In the genomic region with DNA sequence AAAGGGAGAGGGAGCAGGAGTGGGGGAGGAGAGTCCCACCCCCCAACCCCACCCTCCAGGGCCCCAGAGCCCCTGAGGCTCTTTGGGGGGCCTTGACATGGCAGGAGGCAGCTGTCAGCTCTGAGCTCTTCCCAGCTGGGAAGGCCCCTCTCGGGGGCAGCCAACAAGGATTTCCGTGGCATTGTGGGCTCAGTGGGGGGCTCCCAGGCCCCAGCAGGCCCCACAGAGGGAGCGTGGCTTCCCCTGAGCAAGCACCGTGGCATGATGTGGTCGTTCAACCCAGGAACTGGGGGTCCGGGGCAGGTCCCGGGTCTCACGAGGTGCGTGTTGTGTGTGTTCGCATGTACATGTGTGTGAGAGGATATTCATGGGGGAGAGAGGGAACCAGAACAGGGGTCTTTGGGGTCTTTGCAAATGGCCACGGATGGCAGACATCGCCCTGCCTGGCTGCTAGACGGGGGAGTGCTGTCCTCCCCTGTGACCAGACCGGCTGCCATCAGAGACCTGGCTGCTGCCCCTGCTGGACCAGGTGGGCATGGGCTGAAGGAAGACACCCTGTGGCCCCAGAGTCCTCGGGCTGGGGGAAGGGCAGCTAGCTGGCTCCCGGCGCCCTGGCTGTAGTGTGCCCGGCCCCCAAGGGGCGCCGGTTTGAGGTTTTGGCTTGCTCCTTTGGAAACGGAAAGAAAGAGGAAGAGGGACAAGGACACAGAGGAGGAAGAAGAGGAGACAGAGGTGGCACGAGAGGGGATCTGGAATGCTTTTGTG, we compare ENCODE assay signal across 21 cellular contexts. TPM values are rescaled to one million over a fixed set of nuclear protein-coding genes. Genes with fewer than 3 reads are reported as not detected.
DNase-seq lines count a peak whose midpoint lies in the region; ATAC-seq and TF ChIP-seq lines count a peak whose summit lies in the region.
"Had no signal": no experiment of that assay in that cellular context is flagged by ENCODE, and none has a peak within 500 bp of the region (broad histone marks: within the 10 kb centered on the region; RNA-seq: fewer than 3 reads in every experiment).

No MANE protein-coding gene starts in this region.

- intact Hi-C loops in Right ventricle myocardium inferior (cut with DNase I) = no loop called here
- intact Hi-C loops in cardiac septum (cut with DNase I) = no loop called here

- TF ChIP-seq EP300 in tibial nerve (IDR thresholded peaks at IDR 0.05) = no peak

- H3K27me3 Mint-ChIP-seq in nephron (ENCODE audit: low read depth) = no peaks in the 10 kb centered on the region
- H3K27me3 Mint-ChIP-seq: activated CD4-positive, alpha-beta T cell treated with anti-CD3 and anti-CD28 coated beads for 36 hours; activated naive CD8-positive, alpha-beta T cell; naive thymus-derived CD4-positive, alpha-beta T cell; stimulated activated naive CD8-positive, alpha-beta T cell treated with anti-CD3 and anti-CD28 coated beads, Interleukin-15, Interleukin-2, amounts not matched to agents 100 ng/mL and 50 ng/mL, for 24 hours had no signal

- no peak overlapping the region for H3K4me3 ChIP-seq in urinary bladder (ENCODE audit: low read depth, low read length)
- no peak overlapping the region for H3K4me3 ChIP-seq in tibial nerve
- H3K4me3 ChIP-seq: colonic mucosa, hepatocyte, MG63 had no signal

- H3K36me3 ChIP-seq in urinary bladder (ENCODE audit: insufficient read depth) (peaks cover 12% of the 10 kb centered on the region), tibial nerve (peaks cover 4 to 64% (median 30%) of the 10 kb centered on the region in 3 donors)

- DNase-seq in Right ventricle myocardium inferior (ENCODE audit: missing footprints) = peak; percentile 39
- DNase-seq in cardiac septum (ENCODE audit: low spot score) = no peak
- DNase-seq in epidermal melanocyte (ENCODE audit: insufficient read length, low spot score) = peak; percentile 3
- no peak for DNase-seq in activated naive CD4-positive, alpha-beta T cell (lab: John Stamatoyannopoulos, UW)
- no peak for DNase-seq in tibial nerve (ENCODE audit: low spot score in 2 of 2)
- DNase-seq in effector CD8-positive, alpha-beta T cell (lab: John Stamatoyannopoulos, UW) = no peak
- DNase-seq: 8988T; activated CD4-positive, alpha-beta T cell treated with anti-CD3 and anti-CD28 coated beads for 36 hours; Calu3; colonic mucosa; mesenchymal stem cell; naive thymus-derived CD4-positive, alpha-beta T cell; NCI-H69; SHP77; small intestine had no signal

- 88% methylated on average over 22 of the region's 22 CpGs for WGBS in urinary bladder
- WGBS in tibial nerve, 2 donors = 87 to 92% methylated on average over 20 to 22 of the region's 22 CpGs

- H3K27ac ChIP-seq in urinary bladder (ENCODE audit: low read depth) = peak overlapping the region; percentile 25
- no peak overlapping the region for H3K27ac ChIP-seq in tibial nerve
- H3K27ac ChIP-seq: colonic mucosa, hepatocyte had no signal

- peak overlapping the region in 1 of 3 experiments; percentile 76 for H3K4me3 Mint-ChIP-seq in nephron
- H3K4me3 Mint-ChIP-seq: activated CD4-positive, alpha-beta T cell treated with anti-CD3 and anti-CD28 coated beads for 36 hours; activated naive CD8-positive, alpha-beta T cell; naive thymus-derived CD4-positive, alpha-beta T cell; stimulated activated naive CD8-positive, alpha-beta T cell treated with anti-CD3 and anti-CD28 coated beads, Interleukin-15, Interleukin-2, amounts not matched to agents 100 ng/mL and 50 ng/mL, for 24 hours had no signal

- H3K27me3 ChIP-seq in tibial nerve = no peaks in the 10 kb centered on the region
- H3K27me3 ChIP-seq: colonic mucosa, hepatocyte, MG63 had no signal

- peaks cover 49% of the 10 kb centered on the region for H3K4me1 Mint-ChIP-seq in nephron

- no peak for TF ChIP-seq POLR2A in tibial nerve (IDR thresholded peaks at IDR 0.05)

- H3K9me3 Mint-ChIP-seq in nephron = no peaks in the 10 kb centered on the region
- H3K9me3 Mint-ChIP-seq: stimulated activated naive CD8-positive, alpha-beta T cell treated with anti-CD3 and anti-CD28 coated beads, Interleukin-15, Interleukin-2, amounts not matched to agents 100 ng/mL and 50 ng/mL, for 24 hours had no signal

- TF ChIP-seq CTCF in nephron (IDR thresholded peaks at IDR 0.05; ENCODE audit: unreplicated experiment in 3 of 3) (no peak), tibial nerve (IDR thresholded peaks at IDR 0.05) (no peak)

- H3K9me3 ChIP-seq in tibial nerve = peaks cover 0 to 6% (median 0%) of the 10 kb centered on the region in 4 donors
- H3K9me3 ChIP-seq: colonic mucosa had no signal

- H3K4me1 ChIP-seq in urinary bladder (ENCODE audit: insufficient read depth) (no peaks in the 10 kb centered on the region), tibial nerve (peaks cover 0 to 16% (median 5%) of the 10 kb centered on the region in 4 donors)

- H3K36me3 Mint-ChIP-seq in nephron (ENCODE audit: low read depth) = peaks cover 48% of the 10 kb centered on the region

- no peak for ATAC-seq in Right ventricle myocardium inferior
- ATAC-seq: activated CD4-positive, alpha-beta T cell treated with anti-CD3 and anti-CD28 coated beads for 36 hours; naive thymus-derived CD4-positive, alpha-beta T cell had no signal

- peak overlapping the region in 2 of 3 experiments; percentile 71 to 90 for H3K27ac Mint-ChIP-seq in nephron
- H3K27ac Mint-ChIP-seq: activated CD4-positive, alpha-beta T cell treated with anti-CD3 and anti-CD28 coated beads for 36 hours; activated naive CD8-positive, alpha-beta T cell; stimulated activated naive CD8-positive, alpha-beta T cell treated with anti-CD3 and anti-CD28 coated beads, Interleukin-15, Interleukin-2, amounts not matched to agents 100 ng/mL and 50 ng/mL, for 24 hours had no signal

RNA-seq across cellular contexts. Expression of a gene that starts 3.7 kb away (rescaled TPM):
- total RNA-seq in Right ventricle myocardium inferior = 76.7 TPM
- 63.1 TPM for total RNA-seq in cardiac septum
- 57.3 TPM for total RNA-seq in urinary bladder
- polyA plus RNA-seq in urinary bladder = 57.3 TPM
- total RNA-seq in tibial nerve = 100 to 1,000 TPM; 170 to 248 (median 183) TPM

RNA-seq across cellular contexts. Expression of a gene that starts 27.3 kb away (rescaled TPM):
- total RNA-seq in Right ventricle myocardium inferior = 31.3 TPM
- total RNA-seq in cardiac septum = 21.6 TPM
- total RNA-seq in urinary bladder = 5.8 TPM
- polyA plus RNA-seq in urinary bladder = 42.5 TPM
- total RNA-seq in tibial nerve = 100 to 1,000 TPM in 1 of 4 donors, 10 to 100 TPM in 3; 31.5 to 108 (median 46.3) TPM

RNA-seq across cellular contexts. Expression of a gene that starts 41.9 kb away (rescaled TPM):
- 2.3 TPM for total RNA-seq in Right ventricle myocardium inferior
- 1.7 TPM for total RNA-seq in cardiac septum
- total RNA-seq in urinary bladder = 0.85 TPM
- 1.8 TPM for polyA plus RNA-seq in urinary bladder
- 1 to 10 TPM; 2.9 to 6.6 (median 4.3) TPM for total RNA-seq in tibial nerve
- total RNA-seq: Calu3 had no signal

RNA-seq across cellular contexts. Expression of a gene that starts 42.9 kb away (rescaled TPM):
- total RNA-seq in Right ventricle myocardium inferior = 19.8 TPM
- total RNA-seq in cardiac septum = 19.2 TPM
- total RNA-seq in urinary bladder = 13.4 TPM
- 24.2 TPM for polyA plus RNA-seq in urinary bladder
- 10 to 100 TPM; 26.4 to 58.5 (median 55.9) TPM for total RNA-seq in tibial nerve

RNA-seq across cellular contexts. Expression of a gene that starts 56.8 kb away (rescaled TPM):
- not detected for total RNA-seq in Right ventricle myocardium inferior
- total RNA-seq in cardiac septum = not detected
- not detected for total RNA-seq in urinary bladder
- polyA plus RNA-seq in urinary bladder = 0.08 TPM
- total RNA-seq in tibial nerve = not detected
- total RNA-seq: Calu3, colonic mucosa, hepatocyte had no signal
- polyA plus RNA-seq: hepatocyte had no signal

Comparison
In these comparisons a context has a peak if more than half of its experiments do, and no peak if none do; other contexts are left out.
1. DNase-seq: peak in Right ventricle myocardium inferior (single experiment) and epidermal melanocyte (single experiment); none in cardiac septum (single experiment), activated naive CD4-positive, alpha-beta T cell (0 of 4), tibial nerve (0 of 2) and effector CD8-positive, alpha-beta T cell (single experiment).